Comparison of ENCODE assay signal across 8 cellular contexts in the genomic region with DNA sequence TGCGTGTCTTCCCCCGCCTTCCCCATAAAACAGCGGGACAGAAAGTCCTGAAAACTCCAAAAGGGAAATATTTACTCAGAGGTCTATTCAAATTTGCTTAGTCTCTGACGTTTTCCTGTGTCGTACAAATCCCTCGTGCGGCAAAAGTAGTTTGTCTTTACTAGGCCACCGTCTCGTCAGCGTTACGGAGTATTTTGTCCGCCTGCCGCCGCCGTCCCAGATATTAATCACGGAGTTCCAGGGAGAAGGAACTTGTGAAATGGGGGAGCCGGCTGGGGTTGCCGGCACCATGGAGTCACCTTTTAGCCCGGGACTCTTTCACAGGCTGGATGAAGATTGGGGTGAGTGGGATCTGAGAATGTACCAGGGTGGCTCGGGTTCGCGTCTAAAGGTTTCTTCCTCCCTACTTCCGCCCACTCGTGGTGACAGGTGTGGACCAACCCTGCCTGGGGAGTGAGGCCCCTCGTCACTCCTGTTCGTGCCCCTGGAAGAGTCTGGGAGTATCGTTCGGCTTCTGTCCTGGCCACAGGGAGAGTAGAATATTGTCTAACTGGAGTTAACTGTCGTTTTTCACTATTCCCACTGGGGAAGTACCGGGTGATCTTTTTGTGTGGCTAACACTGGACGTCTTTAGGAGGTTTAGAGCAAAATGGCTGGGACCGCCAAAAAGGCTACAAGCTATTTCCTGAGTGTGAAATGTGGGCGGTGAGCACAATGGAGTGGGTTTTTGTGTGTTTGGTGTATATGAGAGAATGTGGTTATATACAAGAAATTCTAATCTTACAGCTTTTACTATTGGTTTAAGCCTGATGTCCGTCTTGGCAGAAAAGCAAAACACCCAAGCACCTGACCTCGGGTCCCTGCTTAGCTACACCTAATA. TPM values are rescaled to one million over a fixed set of nuclear protein-coding genes. Genes with fewer than 3 reads are reported as not detected.
DNase-seq lines count a peak whose midpoint lies in the region; ATAC-seq and TF ChIP-seq lines count a peak whose summit lies in the region.

ATF6 (plus strand) TSS at position 219 of the 880 bp plus-strand sequence; CDS start at position 260, 41 bp downstream.

- H3K4me1 ChIP-seq in upper lobe of right lung, result peaks cover 21% of the 10 kb centered on the region

- TF ChIP-seq CTCF in progenitor cell of endocrine pancreas (IDR thresholded peaks at IDR 0.05; ENCODE audit: unreplicated experiment) (no peak), upper lobe of right lung (IDR thresholded peaks at IDR 0.05) (no peak)

- peak within 1 kb of the TSS; percentile 97 for H3K27ac Mint-ChIP-seq in progenitor cell of endocrine pancreas

- peak within 1 kb of the TSS; percentile 85 for H3K27ac ChIP-seq in upper lobe of right lung

- ATAC-seq in HG02759 (IDR thresholded peaks at IDR 0.05; ENCODE audit: unreplicated experiment), result peak; percentile 77
- ATAC-seq in left cardiac atrium, result peak; percentile 92 to 94
- peak; percentile 97 for ATAC-seq in upper lobe of right lung

- no peaks in the 10 kb centered on the region for H3K9me3 ChIP-seq in upper lobe of right lung

- peaks cover 5% of the 10 kb centered on the region for H3K4me1 Mint-ChIP-seq in progenitor cell of endocrine pancreas (ENCODE audit: low read depth)

- no peaks in the 10 kb centered on the region for H3K27me3 Mint-ChIP-seq in progenitor cell of endocrine pancreas

- H3K4me3 ChIP-seq in upper lobe of right lung, result peak within 1 kb of the TSS; percentile 78

- no peaks in the 10 kb centered on the region for H3K27me3 ChIP-seq in upper lobe of right lung

- no peaks in the 10 kb centered on the region for H3K36me3 ChIP-seq in upper lobe of right lung

- H3K9me3 Mint-ChIP-seq in progenitor cell of endocrine pancreas (ENCODE audit: low read depth), result no peaks in the 10 kb centered on the region

- H3K4me3 Mint-ChIP-seq in progenitor cell of endocrine pancreas (ENCODE audit: low read depth), result peak within 1 kb of the TSS; percentile 96

- H3K36me3 Mint-ChIP-seq in progenitor cell of endocrine pancreas (ENCODE audit: insufficient read depth), result no peaks in the 10 kb centered on the region

- DNase-seq in NCI-H1436 treated with DMSO at 0.1 percent for 48 hours (lab: John Stamatoyannopoulos, UW) (peak; percentile 36), T-helper 1 cell (peak; percentile 52 to 85 (median 66)), amniotic epithelial cell (ENCODE audit: low read depth) (peak; percentile 95), left cardiac atrium (peak; percentile 90), progenitor cell of endocrine pancreas (ENCODE audit: low spot score, unreplicated experiment) (peak; percentile 60), upper lobe of right lung (peak; percentile 92)

- intact Hi-C loops in left cardiac atrium (cut with DNase I) (no loop called here), upper lobe of right lung (cut with DNase I) (no loop called here)

- TF ChIP-seq POLR2A in GM10847 (IDR thresholded peaks at IDR 0.05; ENCODE audit: extremely low read depth, insufficient read length), result peak; percentile 53

RNA-seq across cellular contexts. Expression of gene ATF6, which starts in this region (rescaled TPM):
- total RNA-seq in left cardiac atrium (10 to 100 TPM; 14.4 to 20.3 TPM), progenitor cell of endocrine pancreas (20.4 and 21.0 TPM in 2 replicates), upper lobe of right lung (32.0 TPM)

Comparison
In these comparisons a context has a peak if more than half of its experiments do, and no peak if none do; other contexts are left out.
1. Peak in every context shown above with its lines: DNase-seq, ATAC-seq, H3K4me3 ChIP-seq and H3K27ac ChIP-seq.
2. DNase-seq: peak in every context shown above with its lines; median percentile 95 in amniotic epithelial cell; 92 in upper lobe of right lung; 90 in left cardiac atrium; 66 in T-helper 1 cell; 60 in progenitor cell of endocrine pancreas; 36 in NCI-H1436 treated with DMSO at 0.1 percent for 48 hours.